ENCODE assay signal across 8 cellular contexts in the genomic region with DNA sequence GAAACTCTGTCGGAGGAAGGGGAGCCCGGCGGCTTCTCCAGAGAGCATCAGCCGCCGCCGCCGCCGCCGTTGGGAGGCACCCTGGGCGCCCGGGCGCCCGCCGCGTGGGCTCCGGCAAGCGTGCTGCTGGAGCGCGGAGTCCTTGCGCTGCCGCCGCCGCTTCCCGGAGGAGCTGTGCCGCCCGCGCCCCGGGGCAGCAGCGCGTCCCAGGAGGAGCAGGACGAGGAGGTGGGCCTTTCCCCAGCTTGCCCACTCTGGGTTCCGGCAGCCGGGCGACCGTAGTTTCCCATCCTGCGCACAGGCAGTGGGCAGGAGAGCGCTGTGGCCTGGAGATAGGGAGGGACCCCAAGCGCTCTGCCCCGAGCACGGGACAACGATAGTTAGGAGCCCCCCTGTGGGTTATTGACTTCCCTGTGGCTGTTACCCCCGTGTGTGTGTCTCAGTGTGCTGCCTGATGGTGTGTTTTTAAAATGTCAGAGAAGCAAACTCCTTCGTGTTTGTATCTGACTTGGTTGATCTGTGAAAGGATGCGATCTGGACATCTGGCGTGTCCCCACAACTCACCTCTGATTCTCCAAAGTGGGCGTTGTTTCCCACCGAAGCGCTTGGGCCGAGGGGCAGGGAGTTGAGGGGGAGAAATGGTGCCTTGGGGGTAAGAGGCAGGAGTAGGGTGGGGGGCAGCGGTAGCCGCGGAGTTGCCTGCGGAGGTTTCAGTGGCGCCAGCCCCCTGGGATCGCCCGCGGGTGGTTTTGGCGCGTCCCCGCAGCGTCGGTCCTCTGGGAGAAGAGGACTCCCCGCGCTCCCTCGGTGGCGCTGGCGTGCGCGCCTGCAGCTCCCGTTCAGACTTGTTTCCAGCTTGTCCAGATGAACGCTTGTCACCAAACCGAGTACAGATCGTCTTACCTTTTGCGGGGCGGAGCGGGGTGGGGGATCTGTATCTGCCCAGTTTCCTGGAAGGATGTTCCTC. TPM values are rescaled to one million over a fixed set of nuclear protein-coding genes. Genes with fewer than 3 reads are reported as not detected.
A peak's percentile ranks its signal among the peaks of the same experiment; 100 is the strongest.
DNase-seq lines count a peak whose midpoint lies in the region; ATAC-seq and TF ChIP-seq lines count a peak whose summit lies in the region.

No MANE protein-coding gene starts in this region.

- H3K27ac ChIP-seq in PC-9 (no peak overlapping the region), liver (ENCODE audit: low read depth in 1 of 2, low read length in 2 of 2) (no peak overlapping the region), stomach smooth muscle (ENCODE audit: low read length) (no peak overlapping the region)

- H3K36me3 Mint-ChIP-seq in dendritic cell treated with granulocyte-macrophage colony-stimulating factor and Interleukin-4, amounts not matched to agents 40 ng/mL and 50 ng/mL, for 4 days (ENCODE audit: low read depth): no peaks in the 10 kb centered on the region

- H3K4me1 ChIP-seq in PC-9 (replicated peaks; ENCODE audit: insufficient read depth): no peaks in the 10 kb centered on the region
- H3K4me1 ChIP-seq in liver (ENCODE audit: control insufficient read depth in 4 of 4, insufficient read depth in 4 of 4, low read length in 3 of 4): peaks cover 6 to 22% (median 18%) of the 10 kb centered on the region in 4 donors
- H3K4me1 ChIP-seq in stomach smooth muscle (ENCODE audit: control insufficient read depth, insufficient read depth, low read length): peaks cover 17% of the 10 kb centered on the region

- peak overlapping the region; percentile 62; the same call in 1 of the 2 replicates for H2AFZ ChIP-seq in PC-9

- peak overlapping the region; percentile 80 for H3K4me3 ChIP-seq in GM12864 (ENCODE audit: low read depth, low read length)
- peak overlapping the region; percentile 57; the same call in 1 of the 2 replicates for H3K4me3 ChIP-seq in PC-9
- peak overlapping the region; percentile 47 to 82 (median 81) for H3K4me3 ChIP-seq in liver (ENCODE audit: low read depth in 1 of 3, low read length in 3 of 3)
- H3K4me3 ChIP-seq in stomach smooth muscle (ENCODE audit: low read length in 2 of 2): peak overlapping the region; percentile 58 to 76

- BruUV-seq in PC-9 (replicated peaks; lab: Mats Ljungman, UMichigan): no TSS peak

- POLR2A ChIA-PET in PC-9 (lab: Charles Lee; ENCODE audit: unreplicated experiment): no interaction called here

- no peaks in the 10 kb centered on the region for H3K79me2 ChIP-seq in PC-9 (ENCODE audit: low read depth)

- no peaks in the 10 kb centered on the region for H3K36me3 ChIP-seq in PC-9 (ENCODE audit: low read depth)
- H3K36me3 ChIP-seq in liver (ENCODE audit: control insufficient read depth in 4 of 4, insufficient read depth in 3 of 4, low read depth in 1 of 4, low read length in 3 of 4): no peaks in the 10 kb centered on the region
- no peaks in the 10 kb centered on the region for H3K36me3 ChIP-seq in stomach smooth muscle (ENCODE audit: control insufficient read depth in 2 of 2, insufficient read depth in 2 of 2, low read length in 2 of 2)

- H3K9me3 Mint-ChIP-seq in dendritic cell treated with granulocyte-macrophage colony-stimulating factor and Interleukin-4, amounts not matched to agents 40 ng/mL and 50 ng/mL, for 4 days: no peaks in the 10 kb centered on the region

- H3K9me2 ChIP-seq in PC-9 (ENCODE audit: insufficient read depth): no peaks in the 10 kb centered on the region

- H3K27me3 ChIP-seq in PC-9 (ENCODE audit: insufficient read depth, low read depth) (peaks cover 49% of the 10 kb centered on the region), liver (ENCODE audit: control insufficient read depth in 4 of 4, insufficient read depth in 4 of 4, low read length in 3 of 4) (no peaks in the 10 kb centered on the region), stomach smooth muscle (ENCODE audit: control insufficient read depth in 1 of 2, insufficient read depth in 2 of 2, low read length in 2 of 2) (peaks cover 17 to 22% of the 10 kb centered on the region in 2 donors)

- ATAC-seq in HG03159 (IDR thresholded peaks at IDR 0.05; ENCODE audit: unreplicated experiment) (peak; percentile 19), HG03439 (IDR thresholded peaks at IDR 0.05; ENCODE audit: unreplicated experiment) (no peak)

- TF ChIP-seq CTCF in GM12864 (IDR thresholded peaks at IDR 0.05; ENCODE audit: low read depth, low read length, missing control alignments): no peak
- no peak for TF ChIP-seq CTCF in PC-9 (conservative IDR thresholded peaks at IDR 0.05)
- no peak for TF ChIP-seq CTCF in liver (IDR thresholded peaks at IDR 0.05; ENCODE audit: low read depth, low read length, missing input control)

- H3K27me3 Mint-ChIP-seq in dendritic cell treated with granulocyte-macrophage colony-stimulating factor and Interleukin-4, amounts not matched to agents 40 ng/mL and 50 ng/mL, for 4 days: peaks cover 72% of the 10 kb centered on the region

- TF ChIP-seq RAD21 in liver (IDR thresholded peaks at IDR 0.05): peak; percentile 32 to 37

- peak overlapping the region; percentile 79 for H3K4me3 Mint-ChIP-seq in dendritic cell treated with granulocyte-macrophage colony-stimulating factor and Interleukin-4, amounts not matched to agents 40 ng/mL and 50 ng/mL, for 4 days

- H3K4me1 Mint-ChIP-seq in dendritic cell treated with granulocyte-macrophage colony-stimulating factor and Interleukin-4, amounts not matched to agents 40 ng/mL and 50 ng/mL, for 4 days (ENCODE audit: low read depth): peaks cover 17% of the 10 kb centered on the region

- H3K9ac ChIP-seq in liver (ENCODE audit: low read depth in 1 of 2, low read length in 2 of 2) (no peak overlapping the region), stomach smooth muscle (ENCODE audit: low read length in 2 of 2) (no peak overlapping the region)

- H4K20me1 ChIP-seq in PC-9 (ENCODE audit: insufficient read depth): no peaks in the 10 kb centered on the region

- H3K4me2 ChIP-seq in PC-9: peak overlapping the region; percentile 77

- DNase-seq in 8988T (peak; percentile 55), GM12864 (ENCODE audit: low read depth) (no peak), PC-9 (no peak)

- CTCF ChIA-PET in PC-9 (lab: Charles Lee): no interaction called here

- no peak overlapping the region for H3K27ac Mint-ChIP-seq in dendritic cell treated with granulocyte-macrophage colony-stimulating factor and Interleukin-4, amounts not matched to agents 40 ng/mL and 50 ng/mL, for 4 days

- intact Hi-C loops in PC-9 (cut with micrococcal nuclease; ENCODE audit: unreplicated experiment): no loop called here
- intact Hi-C loops in dendritic cell treated with granulocyte-macrophage colony-stimulating factor and Interleukin-4, amounts not matched to agents 40 ng/mL and 50 ng/mL, for 4 days (cut with micrococcal nuclease): loop anchor here (10.0 kb wide), 1 partner anchor 138 kb away; no protein-coding TSS in a partner anchor

- no peaks in the 10 kb centered on the region for H3F3A ChIP-seq in PC-9 (ENCODE audit: insufficient read depth, low read depth)

- WGBS in liver: 1% methylated on average over 76 of the region's 76 CpGs

- H3K9me3 ChIP-seq in PC-9 (ENCODE audit: insufficient read depth, low read depth) (no peaks in the 10 kb centered on the region), liver (ENCODE audit: control insufficient read depth in 4 of 4, low read length in 3 of 4) (no peaks in the 10 kb centered on the region), stomach smooth muscle (ENCODE audit: control insufficient read depth in 2 of 2, low read length in 2 of 2) (no peaks in the 10 kb centered on the region)

TF ChIP-seq in liver, 16 proteins besides CTCF, POLR2A, EP300 and RAD21:
- TF ChIP-seq EGR1 (IDR thresholded peaks at IDR 0.05; ENCODE audit: low read depth in 2 of 2): no peak
- TF ChIP-seq RXRA (IDR thresholded peaks at IDR 0.05): no peak
- TF ChIP-seq TAF1 (conservative IDR thresholded peaks at IDR 0.05): no peak
- no peak for TF ChIP-seq HNF4G (IDR thresholded peaks at IDR 0.05)

RNA-seq across cellular contexts. Expression of a gene that starts 0.9 kb away (rescaled TPM):
- 13.3 and 19.3 TPM in 2 replicates for total RNA-seq in PC-9 (2021)
- total RNA-seq in liver: 1 to 10 TPM; 5.0 to 9.5 TPM
- 1 to 10 TPM; 3.7 to 8.0 TPM for polyA plus RNA-seq in liver
